In genomic region chr17:40306395-40306794, GRCh38 we compare ENCODE assay signal across 10 cellular contexts. TPM values are rescaled to one million over a fixed set of nuclear protein-coding genes. Genes with fewer than 3 reads are reported as not detected.
DNase-seq lines count a peak whose midpoint lies in the region; ATAC-seq and TF ChIP-seq lines count a peak whose summit lies in the region.
"Had no signal": no experiment of that assay in that cellular context is flagged by ENCODE, and none has a peak within 500 bp of the region (broad histone marks: within the 10 kb centered on the region; RNA-seq: fewer than 3 reads in every experiment).

No MANE protein-coding gene starts in this region.

- no peak overlapping the region for H3K14ac ChIP-seq in neuronal stem cell (ENCODE audit: low read length)

- no peak overlapping the region for H4K8ac ChIP-seq in neuronal stem cell (ENCODE audit: low read depth, low read length)

- DNase-seq in AG10803 (ENCODE audit: low read depth) (peak; percentile 61), neuronal stem cell (ENCODE audit: low spot score) (no peak), natural killer cell (no peak), endothelial cell (ENCODE audit: low spot score) (no peak), SIG-M5 treated with dmso at 0.1 percent for 504 hours (lab: John Stamatoyannopoulos, UW; ENCODE audit: unreplicated experiment) (no peak)
- DNase-seq: CD4-positive, alpha-beta T cell; SW 1271 had no signal

- no peak overlapping the region for H3K4me2 ChIP-seq in neuronal stem cell (ENCODE audit: insufficient read depth, low read length, poor library complexity, severe bottlenecking)

- intact Hi-C loops in natural killer cell (cut with micrococcal nuclease): no loop called here

- H3K18ac ChIP-seq in neuronal stem cell (ENCODE audit: low read length): no peak overlapping the region

- no peak overlapping the region for H2AFZ ChIP-seq in neuronal stem cell (ENCODE audit: low read length)

- H3K27me3 Mint-ChIP-seq in natural killer cell (ENCODE audit: low read depth in 2 of 2) (no peaks in the 10 kb centered on the region), endothelial cell (ENCODE audit: unreplicated experiment) (peaks cover 6% of the 10 kb centered on the region)
- H3K27me3 Mint-ChIP-seq: CD4-positive, alpha-beta T cell had no signal

- H3K4me1 Mint-ChIP-seq in natural killer cell: peaks cover 7 to 27% of the 10 kb centered on the region in 2 donors
- peaks cover 20% of the 10 kb centered on the region for H3K4me1 Mint-ChIP-seq in endothelial cell (ENCODE audit: unreplicated experiment)

- H2AK5ac ChIP-seq in neuronal stem cell (ENCODE audit: low read depth, low read length): no peak overlapping the region

- H3K9me3 Mint-ChIP-seq in natural killer cell (no peaks in the 10 kb centered on the region), endothelial cell (ENCODE audit: unreplicated experiment) (no peaks in the 10 kb centered on the region)
- H3K9me3 Mint-ChIP-seq: CD4-positive, alpha-beta T cell had no signal

- H3K4me3 Mint-ChIP-seq in natural killer cell: no peak overlapping the region
- no peak overlapping the region for H3K4me3 Mint-ChIP-seq in endothelial cell (ENCODE audit: unreplicated experiment)
- H3K4me3 Mint-ChIP-seq: CD4-positive, alpha-beta T cell had no signal

- ATAC-seq in natural killer cell (no peak), GM18873 (IDR thresholded peaks at IDR 0.05; ENCODE audit: low FRiP score, unreplicated experiment) (no peak)

- H2BK15ac ChIP-seq in neuronal stem cell (ENCODE audit: low read length): no peak overlapping the region

- H3K4me1 ChIP-seq in HUES48 (ENCODE audit: control insufficient read depth, insufficient read depth, low read length) (peaks cover 42% of the 10 kb centered on the region), neuronal stem cell (ENCODE audit: control insufficient read depth in 2 of 2, insufficient read depth in 1 of 2, low read depth in 1 of 2, low read length in 2 of 2) (peaks cover 20 to 27% of the 10 kb centered on the region in 2 donors)

- no peaks in the 10 kb centered on the region for H3K9me3 ChIP-seq in HUES48 (ENCODE audit: control insufficient read depth, insufficient read depth, low read length)
- H3K9me3 ChIP-seq in neuronal stem cell (replicated peaks in 1 of 2; ENCODE audit: control insufficient read depth in 2 of 2, insufficient read depth in 1 of 2, low read depth in 1 of 2, low read length in 2 of 2): no peaks in the 10 kb centered on the region

- H3K9ac ChIP-seq in HUES48 (ENCODE audit: low read depth, low read length): no peak overlapping the region
- no peak overlapping the region for H3K9ac ChIP-seq in neuronal stem cell (ENCODE audit: low read depth, low read length, poor library complexity)

- H3K27me3 ChIP-seq in HUES48 (ENCODE audit: control insufficient read depth, insufficient read depth, low read length): no peaks in the 10 kb centered on the region
- H3K27me3 ChIP-seq in neuronal stem cell (ENCODE audit: control insufficient read depth in 3 of 3, insufficient read depth in 3 of 3, low read depth in 1 of 3, low read length in 3 of 3): no peaks in the 10 kb centered on the region

- H3K27ac Mint-ChIP-seq in natural killer cell: no peak overlapping the region
- no peak overlapping the region for H3K27ac Mint-ChIP-seq in endothelial cell (ENCODE audit: unreplicated experiment)
- H3K27ac Mint-ChIP-seq: CD4-positive, alpha-beta T cell had no signal

- no peak overlapping the region for H2BK5ac ChIP-seq in neuronal stem cell (ENCODE audit: low read length)

- no peak overlapping the region for H4K91ac ChIP-seq in neuronal stem cell (ENCODE audit: low read depth, low read length, poor library complexity)

- H2BK120ac ChIP-seq in neuronal stem cell (ENCODE audit: low read depth, low read length): no peak overlapping the region

- H3K23ac ChIP-seq in neuronal stem cell (ENCODE audit: low read depth, low read length, poor library complexity): no peak overlapping the region

- no peaks in the 10 kb centered on the region for H3K36me3 Mint-ChIP-seq in natural killer cell
- H3K36me3 Mint-ChIP-seq in endothelial cell (ENCODE audit: low read depth, unreplicated experiment): no peaks in the 10 kb centered on the region

- H3K4me3 ChIP-seq in AG10803 (ENCODE audit: low read length): no peak overlapping the region
- H3K4me3 ChIP-seq in HUES48 (ENCODE audit: low read depth, low read length): no peak overlapping the region
- H3K4me3 ChIP-seq in neuronal stem cell (ENCODE audit: low read length in 2 of 2): no peak overlapping the region

- H3K79me1 ChIP-seq in neuronal stem cell (ENCODE audit: low read depth, low read length): no peaks in the 10 kb centered on the region

- TF ChIP-seq CTCF in AG10803 (conservative IDR thresholded peaks at IDR 0.05; ENCODE audit: low read length): no peak
- TF ChIP-seq CTCF in natural killer cell (IDR thresholded peaks at IDR 0.05): no peak
- no peak for TF ChIP-seq CTCF in endothelial cell (IDR thresholded peaks at IDR 0.05; ENCODE audit: unreplicated experiment)

- no peak overlapping the region for H2BK12ac ChIP-seq in neuronal stem cell (ENCODE audit: low read length)

- no CpG with 5 or more reads among the region's 2 CpGs for WGBS in neuronal stem cell (ENCODE audit: extremely low coverage in 2 of 2, insufficient read length in 2 of 2, insufficient replicate concordance in 1 of 2), 2 donors

- peaks cover 30% of the 10 kb centered on the region for H3K36me3 ChIP-seq in HUES48 (ENCODE audit: control insufficient read depth, insufficient read depth, low read length)
- H3K36me3 ChIP-seq in neuronal stem cell (replicated peaks in 1 of 2; ENCODE audit: control insufficient read depth in 2 of 2, insufficient read depth in 2 of 2, low read length in 2 of 2): peaks cover 9 to 34% of the 10 kb centered on the region in 2 donors

- no peak overlapping the region for H3K4ac ChIP-seq in neuronal stem cell (ENCODE audit: low read length)

- H3K27ac ChIP-seq in HUES48 (ENCODE audit: low read depth, low read length) (peak overlapping the region; percentile 69), cingulate gyrus (ENCODE audit: low read depth, low read length) (peak overlapping the region; percentile 26), neuronal stem cell (replicated peaks; ENCODE audit: low read length) (peak overlapping the region; percentile 47)

RNA-seq across cellular contexts. Expression of gene RARA, which starts 2.6 kb away (rescaled TPM):
- 14.9 TPM for polyA plus RNA-seq in neuronal stem cell (2013, experiment 1 of 2)
- 15.3 TPM for polyA plus RNA-seq in neuronal stem cell (2013, experiment 2 of 2)
- 10 to 100 TPM; 75.9 to 94.6 (median 79.1) TPM for total RNA-seq in natural killer cell
- total RNA-seq in endothelial cell (ENCODE audit: unreplicated experiment): 42.8 TPM

RNA-seq across cellular contexts. Expression of gene CDC6, which starts 18.7 kb away (rescaled TPM):
- 31.8 TPM for polyA plus RNA-seq in neuronal stem cell (2013, experiment 1 of 2)
- polyA plus RNA-seq in neuronal stem cell (2013, experiment 2 of 2): 32.6 TPM
- total RNA-seq in natural killer cell (1 to 10 TPM; 3.4 to 4.9 (median 3.8) TPM), endothelial cell (ENCODE audit: unreplicated experiment) (18.2 TPM)

RNA-seq across cellular contexts. Expression of gene GJD3, which starts 58.1 kb away (rescaled TPM):
- 0.08 TPM for polyA plus RNA-seq in neuronal stem cell (2013, experiment 1 of 2)
- polyA plus RNA-seq in neuronal stem cell (2013, experiment 2 of 2): 0.07 TPM
- total RNA-seq in natural killer cell (not detected), endothelial cell (ENCODE audit: unreplicated experiment) (1.1 TPM)
- total RNA-seq: CD4-positive, alpha-beta T cell had no signal
